In the genomic region with DNA sequence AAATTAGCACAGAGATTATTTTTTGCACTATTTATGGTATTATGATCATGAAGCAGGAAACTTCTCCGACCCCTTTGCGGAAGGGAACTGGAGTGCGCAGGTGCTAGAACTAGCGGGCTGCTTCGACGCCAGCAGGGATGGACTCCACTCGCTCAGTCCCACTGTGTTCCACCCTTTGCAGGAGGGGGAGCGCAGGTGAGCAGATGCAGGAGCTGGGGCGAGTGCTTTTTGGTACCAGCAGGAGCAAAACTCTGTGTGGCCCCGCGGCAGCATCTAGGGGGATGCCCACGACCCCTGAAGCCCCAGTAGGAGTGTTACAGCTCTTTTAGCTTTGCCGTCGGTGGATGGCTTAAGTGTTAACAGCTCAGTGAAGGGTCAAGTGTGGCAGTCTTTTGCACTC, we compare ENCODE assay signal across 36 cellular contexts.
DNase-seq lines count a peak whose midpoint lies in the region; ATAC-seq, FAIRE-seq and TF ChIP-seq lines count a peak whose summit lies in the region.
"Had no signal": no experiment of that assay in that cellular context is flagged by ENCODE, and none has a peak within 500 bp of the region (broad histone marks: within the 10 kb centered on the region; RNA-seq: fewer than 3 reads in every experiment).

No MANE protein-coding gene starts in this region.

- no peak overlapping the region for H2AK5ac ChIP-seq in H1 (ENCODE audit: low read depth, low read length)
- no peak overlapping the region for H2AK5ac ChIP-seq in neuronal stem cell (ENCODE audit: low read depth, low read length)

- TF ChIP-seq RAD21 in H1 (IDR thresholded peaks at IDR 0.05 in 1 of 2, conservative IDR thresholded peaks at IDR 0.05 in 1 of 2; ENCODE audit: low read depth in 2 of 2, low read length in 2 of 2) = no peak

- CTCF ChIA-PET in H1 (lab: Charles Lee; ENCODE audit: partially characterized antibody) = no interaction called here
- CTCF ChIA-PET in CD8-positive, alpha-beta T cell (lab: Charles Lee) = no interaction called here

- H3K27me3 Mint-ChIP-seq in endodermal cell (ENCODE audit: insufficient read depth) = no peaks in the 10 kb centered on the region
- H3K27me3 Mint-ChIP-seq in osteocyte (ENCODE audit: unreplicated experiment) = no peaks in the 10 kb centered on the region
- no peaks in the 10 kb centered on the region for H3K27me3 Mint-ChIP-seq in CD8-positive, alpha-beta T cell (ENCODE audit: low read depth)
- H3K27me3 Mint-ChIP-seq: B cell; CD4-positive, alpha-beta memory T cell; CD4-positive, alpha-beta T cell; CD4-positive, CD25-positive, alpha-beta regulatory T cell; CD8-positive, alpha-beta memory T cell had no signal

- intact Hi-C loops in CD8-positive, alpha-beta T cell (cut with DNase I, micrococcal nuclease) = no loop called here
- intact Hi-C loops in breast epithelium (cut with DNase I; ENCODE audit: low total_unique reads) = loop anchor here (5.0 to 10.0 kb wide), 2 partner anchors 437 to 1465 kb away; no protein-coding TSS in a partner anchor

- H3K4me2 ChIP-seq in H1 (ENCODE audit: insufficient read depth in 1 of 2, low read depth in 2 of 2, low read length in 2 of 2) = no peak overlapping the region
- H3K4me2 ChIP-seq in neuronal stem cell (ENCODE audit: insufficient read depth, low read length, poor library complexity, severe bottlenecking) = no peak overlapping the region
- H3K4me2 ChIP-seq: A549; BLaER1; BLaER1 treated with 17β-estradiol and CSF1 and Interleukin-3, amounts not matched to agents 10 nM and 100 nM had no signal

- H3K4me1 Mint-ChIP-seq in endodermal cell (peaks cover 18% of the 10 kb centered on the region), osteocyte (ENCODE audit: unreplicated experiment) (peaks cover 31% of the 10 kb centered on the region)
- no peaks in the 10 kb centered on the region for H3K4me1 Mint-ChIP-seq in CD8-positive, alpha-beta T cell (ENCODE audit: low read depth)
- H3K4me1 Mint-ChIP-seq: B cell; CD14-positive monocyte; CD4-positive, alpha-beta memory T cell; CD8-positive, alpha-beta memory T cell had no signal

- H4K20me1 ChIP-seq in H1 (replicated peaks in 1 of 2; ENCODE audit: control insufficient read depth in 1 of 2, insufficient read depth in 2 of 2, low read length in 2 of 2) = no peaks in the 10 kb centered on the region
- H4K20me1 ChIP-seq: BLaER1; BLaER1 treated with 17β-estradiol and CSF1 and Interleukin-3, amounts not matched to agents 10 nM and 100 nM had no signal

- H2BK20ac ChIP-seq in H1 (ENCODE audit: low read length) = no peak overlapping the region

- 83% methylated on average over 14 of the region's 14 CpGs; no CpG with 5 or more reads in 1 of the 2 experiments for WGBS in H1 (ENCODE audit: extremely low coverage in 1 of 2, insufficient coverage in 1 of 2, insufficient read length in 1 of 2, insufficient replicate concordance in 2 of 2, low coverage in 1 of 2, low lambda C conversion rate in 2 of 2, missing lambda C conversion rate in 1 of 2), 2 experiments
- WGBS in endodermal cell (ENCODE audit: insufficient coverage in 1 of 2, insufficient read length in 1 of 2), 2 experiments = 93 to 98% methylated on average over 12 to 14 of the region's 14 CpGs
- WGBS in neuronal stem cell (ENCODE audit: extremely low coverage in 2 of 2, insufficient read length in 2 of 2, insufficient replicate concordance in 1 of 2), 2 donors = no CpG with 5 or more reads among the region's 14 CpGs

- peaks cover 17% of the 10 kb centered on the region for H3K9me3 Mint-ChIP-seq in endodermal cell
- peaks cover 17% of the 10 kb centered on the region for H3K9me3 Mint-ChIP-seq in osteocyte (ENCODE audit: unreplicated experiment)
- H3K9me3 Mint-ChIP-seq in CD8-positive, alpha-beta T cell = no peaks in the 10 kb centered on the region

- H3K27me3 ChIP-seq in H1 (replicated peaks in 1 of 4; ENCODE audit: control insufficient read depth in 3 of 4, extremely low read depth in 1 of 4, insufficient read depth in 3 of 4, low read length in 3 of 4) (no peaks in the 10 kb centered on the region), endodermal cell (ENCODE audit: control insufficient read depth, insufficient read depth, low read length, poor library complexity, severe bottlenecking) (no peaks in the 10 kb centered on the region), neuronal stem cell (ENCODE audit: control insufficient read depth in 3 of 3, insufficient read depth in 3 of 3, low read depth in 1 of 3, low read length in 3 of 3) (no peaks in the 10 kb centered on the region), breast epithelium (no peaks in the 10 kb centered on the region)
- H3K27me3 ChIP-seq in CD8-positive, alpha-beta T cell (ENCODE audit: insufficient read depth, low read length) = no peaks in the 10 kb centered on the region
- H3K27me3 ChIP-seq: BE2C; BLaER1; BLaER1 treated with 17β-estradiol and CSF1 and Interleukin-3, amounts not matched to agents 10 nM and 100 nM had no signal

- H3K27ac ChIP-seq in H1 (ENCODE audit: low read depth, low read length) (no peak overlapping the region), endodermal cell (ENCODE audit: low read depth, low read length) (no peak overlapping the region), neuronal stem cell (replicated peaks; ENCODE audit: low read length) (no peak overlapping the region), breast epithelium (no peak overlapping the region)
- H3K27ac ChIP-seq in CD8-positive, alpha-beta T cell (ENCODE audit: low read depth, low read length) = no peak overlapping the region
- H3K27ac ChIP-seq: 22Rv1; A549; BLaER1; BLaER1 treated with 17β-estradiol and CSF1 and Interleukin-3, amounts not matched to agents 10 nM and 100 nM; C4-2B had no signal

- H3K4me3 Mint-ChIP-seq in endodermal cell = no peak overlapping the region
- H3K4me3 Mint-ChIP-seq in osteocyte (ENCODE audit: unreplicated experiment) = no peak overlapping the region
- H3K4me3 Mint-ChIP-seq in CD8-positive, alpha-beta T cell = no peak overlapping the region
- H3K4me3 Mint-ChIP-seq: B cell; CD14-positive monocyte; CD4-positive, alpha-beta memory T cell; CD4-positive, alpha-beta T cell; CD4-positive, CD25-positive, alpha-beta regulatory T cell; CD8-positive, alpha-beta memory T cell had no signal

- TF ChIP-seq CTCF in H1 (IDR thresholded peaks at IDR 0.05; ENCODE audit: control extremely low read depth in 1 of 3, insufficient read depth in 1 of 3, low read depth in 1 of 3, low read length in 3 of 3) = no peak
- TF ChIP-seq CTCF in endodermal cell (conservative IDR thresholded peaks at IDR 0.05) = no peak
- no peak for TF ChIP-seq CTCF in osteocyte (IDR thresholded peaks at IDR 0.05)
- TF ChIP-seq CTCF in CD8-positive, alpha-beta T cell (IDR thresholded peaks at IDR 0.05) = no peak
- no peak for TF ChIP-seq CTCF in breast epithelium (IDR thresholded peaks at IDR 0.05)

- ATAC-seq in CD8-positive, alpha-beta T cell = no peak
- ATAC-seq: A549 had no signal

- no peak overlapping the region for H3K4ac ChIP-seq in H1 (replicated peaks; ENCODE audit: insufficient read length, low read depth, low read length)
- no peak overlapping the region for H3K4ac ChIP-seq in neuronal stem cell (ENCODE audit: low read length)

- H3K4me1 ChIP-seq in H1 (replicated peaks in 1 of 4; ENCODE audit: control insufficient read depth in 3 of 4, insufficient read depth in 4 of 4, low read length in 3 of 4) = peaks cover 8 to 25% (median 18%) of the 10 kb centered on the region in 4 experiments
- no peaks in the 10 kb centered on the region for H3K4me1 ChIP-seq in endodermal cell (ENCODE audit: control insufficient read depth, insufficient read depth, low read length)
- H3K4me1 ChIP-seq in neuronal stem cell (ENCODE audit: control insufficient read depth in 2 of 2, insufficient read depth in 1 of 2, low read depth in 1 of 2, low read length in 2 of 2) = no peaks in the 10 kb centered on the region
- H3K4me1 ChIP-seq in CD8-positive, alpha-beta T cell (ENCODE audit: insufficient read depth, low read length) = no peaks in the 10 kb centered on the region
- H3K4me1 ChIP-seq in breast epithelium = no peaks in the 10 kb centered on the region
- H3K4me1 ChIP-seq: A549; BE2C; BLaER1; BLaER1 treated with 17β-estradiol and CSF1 and Interleukin-3, amounts not matched to agents 10 nM and 100 nM; Caco-2 had no signal

- no peak overlapping the region for H4K8ac ChIP-seq in H1 (ENCODE audit: extremely low read depth, insufficient read depth, low read length)
- no peak overlapping the region for H4K8ac ChIP-seq in neuronal stem cell (ENCODE audit: low read depth, low read length)

- H2BK12ac ChIP-seq in H1 (ENCODE audit: low read depth, low read length) = peak overlapping the region; percentile 19; the same call in 1 of the 2 replicates
- H2BK12ac ChIP-seq in neuronal stem cell (ENCODE audit: low read length) = peak overlapping the region; percentile 93

- H3K9ac ChIP-seq in H1 (replicated peaks in 1 of 4; ENCODE audit: extremely low read depth in 1 of 4, low read depth in 3 of 4, low read length in 3 of 4) (no peak overlapping the region), endodermal cell (ENCODE audit: extremely low read depth, low read length, poor library complexity, severe bottlenecking) (no peak overlapping the region), neuronal stem cell (ENCODE audit: low read depth, low read length, poor library complexity) (no peak overlapping the region)
- H3K9ac ChIP-seq: BLaER1; BLaER1 treated with 17β-estradiol and CSF1 and Interleukin-3, amounts not matched to agents 10 nM and 100 nM had no signal

- peak overlapping the region; percentile 24 for H3K18ac ChIP-seq in H1 (ENCODE audit: extremely low read depth, low read length)
- no peak overlapping the region for H3K18ac ChIP-seq in neuronal stem cell (ENCODE audit: low read length)

- DNase-seq in H1 (ENCODE audit: low read depth in 1 of 2, low spot score in 2 of 2) = no peak
- peak; percentile 45 for DNase-seq in endodermal cell
- DNase-seq in neuronal stem cell (ENCODE audit: low spot score) = no peak
- peak; percentile 73 for DNase-seq in osteocyte (ENCODE audit: extremely low spot score, unreplicated experiment)
- no peak for DNase-seq in KG1 (lab: John Stamatoyannopoulos, UW)
- DNase-seq in CD8-positive, alpha-beta T cell = no peak
- DNase-seq in breast epithelium (ENCODE audit: low spot score in 2 of 2) = no peak
- DNase-seq in activated CD8-positive, alpha-beta memory T cell treated with anti-CD3 and anti-CD28 coated beads, Interleukin-2, amount 50 U/mL, for 4 hours = no peak
- DNase-seq: 8988T; ACHN; AML-193; BE2C; C1 segment of cervical spinal cord; Caco-2; Calu3; CD4-positive, alpha-beta memory T cell; CD4-positive, alpha-beta T cell; CD4-positive, CD25-positive, alpha-beta regulatory T cell; CD8-positive, alpha-beta memory T cell; COR-L47; DMS 273 treated with DMSO at 0.1 percent for 48 hours; DMS153; DMS53; DMS79; DMS79 treated with DMSO at 0.1 percent for 48 hours; DND-41; EL had no signal

- H3K23me2 ChIP-seq in H1 (ENCODE audit: low read depth, low read length) = no peaks in the 10 kb centered on the region

- H3K79me1 ChIP-seq in H1 (ENCODE audit: low read depth, low read length) = no peaks in the 10 kb centered on the region
- no peaks in the 10 kb centered on the region for H3K79me1 ChIP-seq in neuronal stem cell (ENCODE audit: low read depth, low read length)

- H3K14ac ChIP-seq in H1 (ENCODE audit: insufficient read length) = no peak overlapping the region
- no peak overlapping the region for H3K14ac ChIP-seq in neuronal stem cell (ENCODE audit: low read length)

- TF ChIP-seq POLR2A in H1 (IDR thresholded peaks at IDR 0.05; ENCODE audit: control extremely low read depth in 1 of 2, low read depth in 2 of 2, low read length in 2 of 2) (no peak), breast epithelium (IDR thresholded peaks at IDR 0.05) (no peak)

- H3K36me3 ChIP-seq in H1 (ENCODE audit: control insufficient read depth in 2 of 4, insufficient read depth in 4 of 4, low read length in 3 of 4) (no peaks in the 10 kb centered on the region), endodermal cell (ENCODE audit: control insufficient read depth, insufficient read depth, low read length) (no peaks in the 10 kb centered on the region), neuronal stem cell (replicated peaks in 1 of 2; ENCODE audit: control insufficient read depth in 2 of 2, insufficient read depth in 2 of 2, low read length in 2 of 2) (no peaks in the 10 kb centered on the region), breast epithelium (no peaks in the 10 kb centered on the region)
- H3K36me3 ChIP-seq in CD8-positive, alpha-beta T cell (ENCODE audit: insufficient read depth, low read length) = no peaks in the 10 kb centered on the region
- H3K36me3 ChIP-seq: BE2C; BLaER1; BLaER1 treated with 17β-estradiol and CSF1 and Interleukin-3, amounts not matched to agents 10 nM and 100 nM had no signal

- H2BK15ac ChIP-seq in H1 (ENCODE audit: low read length) = no peak overlapping the region
- no peak overlapping the region for H2BK15ac ChIP-seq in neuronal stem cell (ENCODE audit: low read length)

- H2AFZ ChIP-seq in H1 (ENCODE audit: low read length) (no peak overlapping the region), neuronal stem cell (ENCODE audit: low read length) (no peak overlapping the region)

- H3K27ac Mint-ChIP-seq in endodermal cell (no peak overlapping the region), osteocyte (ENCODE audit: unreplicated experiment) (no peak overlapping the region)
- no peak overlapping the region for H3K27ac Mint-ChIP-seq in CD8-positive, alpha-beta T cell
- H3K27ac Mint-ChIP-seq: B cell; CD4-positive, alpha-beta memory T cell; CD4-positive, alpha-beta T cell; CD4-positive, CD25-positive, alpha-beta regulatory T cell; CD8-positive, alpha-beta memory T cell had no signal

- H4K91ac ChIP-seq in H1 (replicated peaks; ENCODE audit: insufficient read length, low read length) (no peak overlapping the region), neuronal stem cell (ENCODE audit: low read depth, low read length, poor library complexity) (no peak overlapping the region)

- H4K5ac ChIP-seq in H1 (ENCODE audit: insufficient read length, low read depth, low read length) = no peak overlapping the region

- H2BK120ac ChIP-seq in H1 (replicated peaks; ENCODE audit: low read depth, low read length) (no peak overlapping the region), neuronal stem cell (ENCODE audit: low read depth, low read length) (no peak overlapping the region)

- POLR2A ChIA-PET in H1 (lab: Charles Lee; ENCODE audit: partially characterized antibody) = no interaction called here
- POLR2A ChIA-PET in CD8-positive, alpha-beta T cell (lab: Charles Lee) = no interaction called here

- H3K9me3 ChIP-seq in H1 (ENCODE audit: insufficient read depth in 2 of 2, low read depth in 1 of 2, low read length in 1 of 2) (no peaks in the 10 kb centered on the region), endodermal cell (ENCODE audit: control insufficient read depth, low read length) (peaks cover 10% of the 10 kb centered on the region), neuronal stem cell (replicated peaks in 1 of 2; ENCODE audit: control insufficient read depth in 2 of 2, insufficient read depth in 1 of 2, low read depth in 1 of 2, low read length in 2 of 2) (peaks cover 0 to 2% of the 10 kb centered on the region in 2 donors), breast epithelium (peaks cover 0 to 10% of the 10 kb centered on the region in 2 donors)
- H3K9me3 ChIP-seq in CD8-positive, alpha-beta T cell (ENCODE audit: low read length) = no peaks in the 10 kb centered on the region
- H3K9me3 ChIP-seq: A549, BE2C, BLaER1, Caco-2 had no signal

- no peak overlapping the region for H3K56ac ChIP-seq in H1 (replicated peaks; ENCODE audit: insufficient read length, low read depth, low read length)

- TF ChIP-seq EP300 in H1 (IDR thresholded peaks at IDR 0.05; ENCODE audit: borderline replicate concordance in 1 of 2, low read depth in 2 of 2, low read length in 2 of 2) = no peak

- H3K23ac ChIP-seq in H1 (ENCODE audit: insufficient read length) = no peak overlapping the region
- H3K23ac ChIP-seq in neuronal stem cell (ENCODE audit: low read depth, low read length, poor library complexity) = no peak overlapping the region

- H2BK5ac ChIP-seq in H1 (ENCODE audit: low read depth, low read length) (peak overlapping the region; percentile 10; the same call in 1 of the 2 replicates), neuronal stem cell (ENCODE audit: low read length) (no peak overlapping the region)

- H3K36me3 Mint-ChIP-seq in endodermal cell (ENCODE audit: low read depth) = peaks cover 20% of the 10 kb centered on the region
- H3K36me3 Mint-ChIP-seq in osteocyte (ENCODE audit: unreplicated experiment) = no peaks in the 10 kb centered on the region
- H3K36me3 Mint-ChIP-seq in CD8-positive, alpha-beta T cell = no peaks in the 10 kb centered on the region
- H3K36me3 Mint-ChIP-seq: CD14-positive monocyte; CD4-positive, alpha-beta memory T cell; CD4-positive, CD25-positive, alpha-beta regulatory T cell; CD8-positive, alpha-beta memory T cell had no signal

- H3K4me3 ChIP-seq in H1 (ENCODE audit: extremely low read depth in 1 of 4, insufficient read depth in 2 of 4, low read depth in 3 of 4, low read length in 4 of 4) = no peak overlapping the region
- no peak overlapping the region for H3K4me3 ChIP-seq in endodermal cell (ENCODE audit: low read length)
- H3K4me3 ChIP-seq in neuronal stem cell (ENCODE audit: low read length in 2 of 2) = no peak overlapping the region
- H3K4me3 ChIP-seq in CD8-positive, alpha-beta T cell (ENCODE audit: low read depth, low read length) = no peak overlapping the region
- no peak overlapping the region for H3K4me3 ChIP-seq in breast epithelium
- H3K4me3 ChIP-seq: A549; BLaER1; BLaER1 treated with 17β-estradiol and CSF1 and Interleukin-3, amounts not matched to agents 10 nM and 100 nM had no signal

- no peak for FAIRE-seq in H1 (lab: Jason Lieb, UNC)
- FAIRE-seq: A204.1, A549, D721Med had no signal

- 0 out of 4 replicates have a peak, but pooled peaks cover 0 to 9% of the 10 kb centered on the region in 2 experiments for H3K79me2 ChIP-seq in H1 (ENCODE audit: control insufficient read depth in 1 of 2, insufficient read depth in 2 of 2, low read length in 2 of 2)

Comparison
In these comparisons a context has a peak if more than half of its experiments do, and no peak if none do; other contexts are left out.
1. DNase-seq: peak in endodermal cell (single experiment) and osteocyte (single experiment); none in H1 (0 of 2), neuronal stem cell (single experiment), KG1 (single experiment), CD8-positive, alpha-beta T cell (0 of 7), breast epithelium (0 of 2) and activated CD8-positive, alpha-beta memory T cell treated with anti-CD3 and anti-CD28 coated beads, Interleukin-2, amount 50 U/mL, for 4 hours (single experiment).